9 cellular contexts compared by ENCODE assay signal in the genomic region with DNA sequence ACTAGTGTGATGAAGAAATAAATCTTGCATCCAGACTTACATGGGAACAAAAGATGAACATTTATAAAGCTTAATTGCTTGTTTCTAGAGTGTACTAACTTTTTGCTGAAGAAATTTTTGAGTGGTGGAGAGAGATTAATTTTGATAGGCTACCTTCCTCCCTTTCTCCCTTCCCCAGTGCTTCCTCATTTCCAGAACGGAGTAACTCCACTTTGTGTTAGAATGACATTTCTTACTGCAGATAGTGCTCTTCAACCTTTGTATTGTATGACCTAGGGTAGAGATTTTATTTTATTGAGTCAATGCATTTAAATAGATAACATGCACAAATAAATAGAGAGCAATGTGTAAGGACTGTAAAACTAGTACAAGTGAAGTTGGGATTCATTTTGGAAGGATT. TPM values are rescaled to one million over a fixed set of nuclear protein-coding genes. Genes with fewer than 3 reads are reported as not detected.
A peak's percentile ranks its signal among the peaks of the same experiment; 100 is the strongest.
DNase-seq lines count a peak whose midpoint lies in the region; ATAC-seq and TF ChIP-seq lines count a peak whose summit lies in the region.
"Had no signal": no experiment of that assay in that cellular context is flagged by ENCODE, and none has a peak within 500 bp of the region (broad histone marks: within the 10 kb centered on the region; RNA-seq: fewer than 3 reads in every experiment).

No MANE protein-coding gene starts in this region.

- no peak for ATAC-seq in stimulated activated naive CD8-positive, alpha-beta T cell treated with anti-CD3 and anti-CD28 coated beads, Interleukin-15, Interleukin-2, amounts not matched to agents 100 U/mL and 50 U/mL, for 24 hours
- ATAC-seq in left colon (peak; percentile 25), HG03175 (IDR thresholded peaks at IDR 0.05; ENCODE audit: unreplicated experiment) (no peak), foreskin keratinocyte (no peak)

- intact Hi-C loops in activated T-helper 1 cell treated with anti-CD3 and anti-CD28 coated beads, Interleukin-12 subunit alpha, Interleukin-12 subunit beta, Interleukin-2, Interleukin-4 antibody, amounts not matched to agents 30 ng/mL and 10 ng/mL and 1 ng/mL, durations not matched to agents 14 hours and 24 hours and 36 hours (cut with micrococcal nuclease) = loop anchor here (5.0 to 10.0 kb wide), 9 partner anchors 269 to 1124 kb away; a partner anchor contains a TSS
- intact Hi-C loops in left colon (cut with DNase I, micrococcal nuclease) = loop anchor here in 1 of 2 donors (5.0 kb wide), 1 partner anchor 141 kb away; a partner anchor contains a TSS

- H3K4me3 Mint-ChIP-seq in stimulated activated naive CD8-positive, alpha-beta T cell treated with anti-CD3 and anti-CD28 coated beads, Interleukin-15, Interleukin-2, amounts not matched to agents 100 ng/mL and 50 ng/mL, for 24 hours = peak overlapping the region; percentile 84
- peak overlapping the region; percentile 95 for H3K4me3 Mint-ChIP-seq in activated T-helper 1 cell treated with anti-CD3 and anti-CD28 coated beads, Interleukin-12 subunit alpha, Interleukin-12 subunit beta, Interleukin-2, Interleukin-4 antibody, amounts not matched to agents 30 ng/mL and 10 ng/mL and 1 ng/mL, durations not matched to agents 14 hours and 24 hours and 36 hours

- H3K27me3 ChIP-seq in foreskin keratinocyte = no peaks in the 10 kb centered on the region

- TF ChIP-seq CTCF in foreskin keratinocyte (conservative IDR thresholded peaks at IDR 0.05) = no peak

- peaks cover 56% of the 10 kb centered on the region for H3K36me3 Mint-ChIP-seq in stimulated activated naive CD8-positive, alpha-beta T cell treated with anti-CD3 and anti-CD28 coated beads, Interleukin-15, Interleukin-2, amounts not matched to agents 100 ng/mL and 50 ng/mL, for 24 hours (ENCODE audit: low read depth)
- H3K36me3 Mint-ChIP-seq in activated T-helper 1 cell treated with anti-CD3 and anti-CD28 coated beads, Interleukin-12 subunit alpha, Interleukin-12 subunit beta, Interleukin-2, Interleukin-4 antibody, amounts not matched to agents 30 ng/mL and 10 ng/mL and 1 ng/mL, durations not matched to agents 14 hours and 24 hours and 36 hours (ENCODE audit: low read depth) = peaks cover 23% of the 10 kb centered on the region

- peaks cover 55% of the 10 kb centered on the region for H3K4me1 Mint-ChIP-seq in stimulated activated naive CD8-positive, alpha-beta T cell treated with anti-CD3 and anti-CD28 coated beads, Interleukin-15, Interleukin-2, amounts not matched to agents 100 ng/mL and 50 ng/mL, for 24 hours (ENCODE audit: low read depth)
- H3K4me1 Mint-ChIP-seq in activated T-helper 1 cell treated with anti-CD3 and anti-CD28 coated beads, Interleukin-12 subunit alpha, Interleukin-12 subunit beta, Interleukin-2, Interleukin-4 antibody, amounts not matched to agents 30 ng/mL and 10 ng/mL and 1 ng/mL, durations not matched to agents 14 hours and 24 hours and 36 hours (ENCODE audit: low read depth) = peaks cover 50% of the 10 kb centered on the region

- no peaks in the 10 kb centered on the region for H3K9me3 Mint-ChIP-seq in stimulated activated naive CD8-positive, alpha-beta T cell treated with anti-CD3 and anti-CD28 coated beads, Interleukin-15, Interleukin-2, amounts not matched to agents 100 ng/mL and 50 ng/mL, for 24 hours
- H3K9me3 Mint-ChIP-seq in activated T-helper 1 cell treated with anti-CD3 and anti-CD28 coated beads, Interleukin-12 subunit alpha, Interleukin-12 subunit beta, Interleukin-2, Interleukin-4 antibody, amounts not matched to agents 30 ng/mL and 10 ng/mL and 1 ng/mL, durations not matched to agents 14 hours and 24 hours and 36 hours = no peaks in the 10 kb centered on the region

- H3K27ac ChIP-seq in foreskin keratinocyte = no peak overlapping the region
- H3K27ac ChIP-seq: neutrophil had no signal

- peak overlapping the region; percentile 87 for H3K27ac Mint-ChIP-seq in stimulated activated naive CD8-positive, alpha-beta T cell treated with anti-CD3 and anti-CD28 coated beads, Interleukin-15, Interleukin-2, amounts not matched to agents 100 ng/mL and 50 ng/mL, for 24 hours
- H3K27ac Mint-ChIP-seq in activated T-helper 1 cell treated with anti-CD3 and anti-CD28 coated beads, Interleukin-12 subunit alpha, Interleukin-12 subunit beta, Interleukin-2, Interleukin-4 antibody, amounts not matched to agents 30 ng/mL and 10 ng/mL and 1 ng/mL, durations not matched to agents 14 hours and 24 hours and 36 hours = no peak overlapping the region

- DNase-seq in stimulated activated naive CD8-positive, alpha-beta T cell treated with anti-CD3 and anti-CD28 coated beads, Interleukin-15, Interleukin-2, amounts not matched to agents 100 U/mL and 50 U/mL, for 24 hours = no peak
- no peak for DNase-seq in activated T-helper 1 cell treated with anti-CD3 and anti-CD28 coated beads, Interleukin-12 subunit alpha, Interleukin-12 subunit beta, Interleukin-2, Interleukin-4 antibody, amounts not matched to agents 30 ng/mL and 10 ng/mL and 1 ng/mL, durations not matched to agents 14 hours and 24 hours and 36 hours (ENCODE audit: low spot score)
- DNase-seq in left colon (no peak), foreskin keratinocyte (no peak), activated gamma-delta T cell (lab: John Stamatoyannopoulos, UW) (no peak), dedifferentiated amniotic fluid mesenchymal stem cell (ENCODE audit: extremely low spot score) (no peak)

- peaks cover 7% of the 10 kb centered on the region for H3K4me1 ChIP-seq in foreskin keratinocyte

- H3K27me3 Mint-ChIP-seq in stimulated activated naive CD8-positive, alpha-beta T cell treated with anti-CD3 and anti-CD28 coated beads, Interleukin-15, Interleukin-2, amounts not matched to agents 100 ng/mL and 50 ng/mL, for 24 hours = no peaks in the 10 kb centered on the region
- no peaks in the 10 kb centered on the region for H3K27me3 Mint-ChIP-seq in activated T-helper 1 cell treated with anti-CD3 and anti-CD28 coated beads, Interleukin-12 subunit alpha, Interleukin-12 subunit beta, Interleukin-2, Interleukin-4 antibody, amounts not matched to agents 30 ng/mL and 10 ng/mL and 1 ng/mL, durations not matched to agents 14 hours and 24 hours and 36 hours (ENCODE audit: insufficient read depth)

RNA-seq across cellular contexts. Expression of a gene that starts 1.9 kb away (rescaled TPM):
- 197 and 231 TPM in 2 replicates for total RNA-seq in activated T-helper 1 cell treated with anti-CD3 and anti-CD28 coated beads, Interleukin-12 subunit alpha, Interleukin-12 subunit beta, Interleukin-2, Interleukin-4 antibody, amounts not matched to agents 30 ng/mL and 10 ng/mL and 1 ng/mL, durations not matched to agents 14 hours and 24 hours and 36 hours
- 100 to 1,000 TPM; 397 to 503 TPM for total RNA-seq in left colon
- 129 and 156 TPM in 2 replicates for total RNA-seq in foreskin keratinocyte
- 185 and 222 TPM in 2 replicates for polyA plus RNA-seq in foreskin keratinocyte
